ENCODE assay signal across 13 cellular contexts in genomic region chr11:121071456-121072236, GRCh38. TPM values are rescaled to one million over a fixed set of nuclear protein-coding genes. Genes with fewer than 3 reads are reported as not detected.
DNase-seq lines count a peak whose midpoint lies in the region; ATAC-seq and TF ChIP-seq lines count a peak whose summit lies in the region.
"Had no signal": no experiment of that assay in that cellular context is flagged by ENCODE, and none has a peak within 500 bp of the region (broad histone marks: within the 10 kb centered on the region; RNA-seq: fewer than 3 reads in every experiment).

No MANE protein-coding gene starts in this region.

- H3K9me3 ChIP-seq in cardiac muscle cell (ENCODE audit: low read depth) (no peaks in the 10 kb centered on the region), heart left ventricle (peaks cover 0 to 2% (median 0%) of the 10 kb centered on the region in 12 donors)

- H3K4me1 Mint-ChIP-seq in type B pancreatic cell (ENCODE audit: unreplicated experiment): peaks cover 35% of the 10 kb centered on the region
- no peaks in the 10 kb centered on the region for H3K4me1 Mint-ChIP-seq in activated T-helper 1 cell treated with anti-CD3 and anti-CD28 coated beads, Interleukin-12 subunit alpha, Interleukin-12 subunit beta, Interleukin-2, Interleukin-4 antibody, amounts not matched to agents 30 ng/mL and 10 ng/mL and 1 ng/mL, durations not matched to agents 14 hours and 24 hours and 36 hours (ENCODE audit: low read depth)

- H3K36me3 ChIP-seq in cardiac muscle cell: peaks cover 7% of the 10 kb centered on the region
- H3K36me3 ChIP-seq in heart left ventricle: peaks cover 0 to 70% (median 15%) of the 10 kb centered on the region in 9 donors

- H3K27ac Mint-ChIP-seq in type B pancreatic cell: peak overlapping the region; percentile 59
- H3K27ac Mint-ChIP-seq in activated T-helper 1 cell treated with anti-CD3 and anti-CD28 coated beads, Interleukin-12 subunit alpha, Interleukin-12 subunit beta, Interleukin-2, Interleukin-4 antibody, amounts not matched to agents 30 ng/mL and 10 ng/mL and 1 ng/mL, durations not matched to agents 14 hours and 24 hours and 36 hours: no peak overlapping the region

- TF ChIP-seq CTCF in cardiac muscle cell (IDR thresholded peaks at IDR 0.05; ENCODE audit: low read depth, low read length) (no peak), heart left ventricle (IDR thresholded peaks at IDR 0.05) (no peak), type B pancreatic cell (conservative IDR thresholded peaks at IDR 0.05) (no peak)

- H3K36me3 Mint-ChIP-seq in type B pancreatic cell: peaks cover 24% of the 10 kb centered on the region
- H3K36me3 Mint-ChIP-seq in activated T-helper 1 cell treated with anti-CD3 and anti-CD28 coated beads, Interleukin-12 subunit alpha, Interleukin-12 subunit beta, Interleukin-2, Interleukin-4 antibody, amounts not matched to agents 30 ng/mL and 10 ng/mL and 1 ng/mL, durations not matched to agents 14 hours and 24 hours and 36 hours (ENCODE audit: low read depth): peaks cover 21% of the 10 kb centered on the region

- H3K27me3 ChIP-seq in cardiac muscle cell (no peaks in the 10 kb centered on the region), heart left ventricle (no peaks in the 10 kb centered on the region), layer of hippocampus (ENCODE audit: control insufficient read depth, insufficient read depth, low read length) (no peaks in the 10 kb centered on the region)

- H3K27me3 Mint-ChIP-seq in type B pancreatic cell: no peaks in the 10 kb centered on the region
- no peaks in the 10 kb centered on the region for H3K27me3 Mint-ChIP-seq in activated T-helper 1 cell treated with anti-CD3 and anti-CD28 coated beads, Interleukin-12 subunit alpha, Interleukin-12 subunit beta, Interleukin-2, Interleukin-4 antibody, amounts not matched to agents 30 ng/mL and 10 ng/mL and 1 ng/mL, durations not matched to agents 14 hours and 24 hours and 36 hours (ENCODE audit: insufficient read depth)

- H3K4me1 ChIP-seq in cardiac muscle cell (ENCODE audit: low read depth) (peaks cover 14% of the 10 kb centered on the region), heart left ventricle (peaks cover 0 to 13% (median 8%) of the 10 kb centered on the region in 12 donors)

- H3K4me3 ChIP-seq in cardiac muscle cell: no peak overlapping the region
- no peak overlapping the region for H3K4me3 ChIP-seq in heart left ventricle
- H3K4me3 ChIP-seq: lung had no signal

- H3K27ac ChIP-seq in cardiac muscle cell (peak overlapping the region; percentile 38), heart left ventricle (peak overlapping the region in 5 of 12 donors; percentile 3 to 19 (median 15)), layer of hippocampus (ENCODE audit: low read depth, low read length) (peak overlapping the region; percentile 53)

- H3K9me3 Mint-ChIP-seq in type B pancreatic cell: no peaks in the 10 kb centered on the region
- no peaks in the 10 kb centered on the region for H3K9me3 Mint-ChIP-seq in activated T-helper 1 cell treated with anti-CD3 and anti-CD28 coated beads, Interleukin-12 subunit alpha, Interleukin-12 subunit beta, Interleukin-2, Interleukin-4 antibody, amounts not matched to agents 30 ng/mL and 10 ng/mL and 1 ng/mL, durations not matched to agents 14 hours and 24 hours and 36 hours

- ATAC-seq in heart left ventricle (no peak), HG03342 (IDR thresholded peaks at IDR 0.05; ENCODE audit: unreplicated experiment) (no peak), HG02623 (IDR thresholded peaks at IDR 0.05; ENCODE audit: unreplicated experiment) (no peak)

- H3K4me3 Mint-ChIP-seq in type B pancreatic cell: peak overlapping the region; percentile 48
- no peak overlapping the region for H3K4me3 Mint-ChIP-seq in activated T-helper 1 cell treated with anti-CD3 and anti-CD28 coated beads, Interleukin-12 subunit alpha, Interleukin-12 subunit beta, Interleukin-2, Interleukin-4 antibody, amounts not matched to agents 30 ng/mL and 10 ng/mL and 1 ng/mL, durations not matched to agents 14 hours and 24 hours and 36 hours

- WGBS in heart left ventricle, 4 donors: 51 to 63% (median 52%) methylated on average over 5 of the region's 5 CpGs

- TF ChIP-seq POLR2A in heart left ventricle (IDR thresholded peaks at IDR 0.05): no peak

- intact Hi-C loops in heart left ventricle (cut with DNase I): no loop called here
- intact Hi-C loops in activated T-helper 1 cell treated with anti-CD3 and anti-CD28 coated beads, Interleukin-12 subunit alpha, Interleukin-12 subunit beta, Interleukin-2, Interleukin-4 antibody, amounts not matched to agents 30 ng/mL and 10 ng/mL and 1 ng/mL, durations not matched to agents 14 hours and 24 hours and 36 hours (cut with micrococcal nuclease): no loop called here

- DNase-seq in cardiac muscle cell (ENCODE audit: low read depth in 1 of 2, low spot score in 1 of 2): peak in 1 of 2 donors; percentile 29
- DNase-seq in heart left ventricle: no peak
- DNase-seq in astrocyte of the hippocampus (ENCODE audit: low read depth, low spot score): peak; percentile 5
- DNase-seq in type B pancreatic cell (ENCODE audit: extremely low spot score, unreplicated experiment): no peak
- no peak for DNase-seq in activated T-helper 1 cell treated with anti-CD3 and anti-CD28 coated beads, Interleukin-12 subunit alpha, Interleukin-12 subunit beta, Interleukin-2, Interleukin-4 antibody, amounts not matched to agents 30 ng/mL and 10 ng/mL and 1 ng/mL, durations not matched to agents 14 hours and 24 hours and 36 hours (ENCODE audit: low spot score)
- DNase-seq: activated CD4-positive, alpha-beta T cell treated with anti-CD3 and anti-CD28 coated beads, Interleukin-2, amount 50 U/mL, for 48 hours; activated gamma-delta T cell; DMS53; NCI-H526 had no signal

RNA-seq across cellular contexts. Expression of gene TECTA, which starts 29.4 kb away (rescaled TPM):
- total RNA-seq in cardiac muscle cell (2.9 and 5.2 TPM in 2 replicates), heart left ventricle (1 to 10 TPM in 4 of 9 donors, under 1 TPM in 5; 0.48 to 1.3 (median 0.97) TPM), type B pancreatic cell (ENCODE audit: low replicate concordance) (0.86 and 2.3 TPM in 2 replicates)
- polyA plus RNA-seq in cardiac muscle cell (1.5 and 2.1 TPM in 2 replicates), heart left ventricle (under 1 TPM; 0.42 to 0.95 TPM)
- total RNA-seq in activated T-helper 1 cell treated with anti-CD3 and anti-CD28 coated beads, Interleukin-12 subunit alpha, Interleukin-12 subunit beta, Interleukin-2, Interleukin-4 antibody, amounts not matched to agents 30 ng/mL and 10 ng/mL and 1 ng/mL, durations not matched to agents 14 hours and 24 hours and 36 hours: 0.16 and 0.34 TPM in 2 replicates

RNA-seq across cellular contexts. Expression of gene TBCEL, which starts 47.7 kb away (rescaled TPM):
- total RNA-seq in cardiac muscle cell (24.3 and 26.3 TPM in 2 replicates), heart left ventricle (10 to 100 TPM; 17.6 to 40.5 (median 26.0) TPM), type B pancreatic cell (ENCODE audit: low replicate concordance) (35.0 and 40.5 TPM in 2 replicates)
- polyA plus RNA-seq in cardiac muscle cell (17.7 and 21.8 TPM in 2 replicates), heart left ventricle (1 to 10 TPM; 3.0 to 9.1 TPM)
- total RNA-seq in activated T-helper 1 cell treated with anti-CD3 and anti-CD28 coated beads, Interleukin-12 subunit alpha, Interleukin-12 subunit beta, Interleukin-2, Interleukin-4 antibody, amounts not matched to agents 30 ng/mL and 10 ng/mL and 1 ng/mL, durations not matched to agents 14 hours and 24 hours and 36 hours: 11.1 and 12.5 TPM in 2 replicates
